18 cellular contexts compared by ENCODE assay signal in genomic region chr18:7023581-7023980, GRCh38.
DNase-seq lines count a peak whose midpoint lies in the region; ATAC-seq and TF ChIP-seq lines count a peak whose summit lies in the region.
"Had no signal": no experiment of that assay in that cellular context is flagged by ENCODE, and none has a peak within 500 bp of the region (broad histone marks: within the 10 kb centered on the region; RNA-seq: fewer than 3 reads in every experiment).

No MANE protein-coding gene starts in this region.

- no peak for TF ChIP-seq POLR2A in heart left ventricle (IDR thresholded peaks at IDR 0.05)

- no peak overlapping the region for H3K4me3 Mint-ChIP-seq in osteocyte (ENCODE audit: unreplicated experiment)
- H3K4me3 Mint-ChIP-seq: CD14-positive monocyte; CD4-positive, alpha-beta T cell; CD8-positive, alpha-beta memory T cell; HFFc6 had no signal

- no peak overlapping the region for H3K27ac Mint-ChIP-seq in osteocyte (ENCODE audit: unreplicated experiment)
- H3K27ac Mint-ChIP-seq: CD14-positive monocyte; CD4-positive, alpha-beta T cell; CD8-positive, alpha-beta memory T cell; HFFc6 had no signal

- WGBS in heart left ventricle, 4 donors: 81 to 87% (median 85%) methylated on average over 7 of the region's 7 CpGs

- no peaks in the 10 kb centered on the region for H3K4me1 Mint-ChIP-seq in osteocyte (ENCODE audit: unreplicated experiment)
- H3K4me1 Mint-ChIP-seq: CD14-positive monocyte; CD8-positive, alpha-beta memory T cell had no signal

- no peaks in the 10 kb centered on the region for H3K4me1 ChIP-seq in right atrium auricular region
- no peaks in the 10 kb centered on the region for H3K4me1 ChIP-seq in heart left ventricle
- H3K4me1 ChIP-seq: BE2C; BLaER1 treated with 17β-estradiol and CSF1 and Interleukin-3, amounts not matched to agents 10 nM and 100 nM; HAP-1 had no signal

- no peaks in the 10 kb centered on the region for H3K9me3 Mint-ChIP-seq in osteocyte (ENCODE audit: unreplicated experiment)
- H3K9me3 Mint-ChIP-seq: CD4-positive, alpha-beta T cell had no signal

- no peak overlapping the region for H3K27ac ChIP-seq in right atrium auricular region
- H3K27ac ChIP-seq in heart left ventricle: no peak overlapping the region
- H3K27ac ChIP-seq: 22Rv1; BLaER1 treated with 17β-estradiol and CSF1 and Interleukin-3, amounts not matched to agents 10 nM and 100 nM had no signal

- no peak overlapping the region for H3K4me3 ChIP-seq in right atrium auricular region
- H3K4me3 ChIP-seq in heart left ventricle: no peak overlapping the region
- H3K4me3 ChIP-seq: BLaER1 treated with 17β-estradiol and CSF1 and Interleukin-3, amounts not matched to agents 10 nM and 100 nM; HAP-1 had no signal

- H3K27me3 ChIP-seq in right atrium auricular region (no peaks in the 10 kb centered on the region), heart left ventricle (no peaks in the 10 kb centered on the region)
- H3K27me3 ChIP-seq: BE2C; BLaER1 treated with 17β-estradiol and CSF1 and Interleukin-3, amounts not matched to agents 10 nM and 100 nM had no signal

- H3K36me3 ChIP-seq in right atrium auricular region (no peaks in the 10 kb centered on the region), heart left ventricle (no peaks in the 10 kb centered on the region)
- H3K36me3 ChIP-seq: BE2C; BLaER1 treated with 17β-estradiol and CSF1 and Interleukin-3, amounts not matched to agents 10 nM and 100 nM; HAP-1 had no signal

- H3K27me3 Mint-ChIP-seq in osteocyte (ENCODE audit: unreplicated experiment): peaks cover 7% of the 10 kb centered on the region
- H3K27me3 Mint-ChIP-seq: CD8-positive, alpha-beta memory T cell had no signal

- no peak for ATAC-seq in heart left ventricle

- H3K9me3 ChIP-seq in right atrium auricular region (no peaks in the 10 kb centered on the region), heart left ventricle (no peaks in the 10 kb centered on the region)
- H3K9me3 ChIP-seq: BE2C; BLaER1 treated with 17β-estradiol and CSF1 and Interleukin-3, amounts not matched to agents 10 nM and 100 nM; HAP-1 had no signal

- TF ChIP-seq CTCF in right atrium auricular region (IDR thresholded peaks at IDR 0.05) (no peak), heart left ventricle (IDR thresholded peaks at IDR 0.05) (no peak), osteocyte (IDR thresholded peaks at IDR 0.05) (no peak)

- peak; percentile 2 for DNase-seq in right atrium auricular region (ENCODE audit: low spot score)
- DNase-seq in heart left ventricle: no peak
- peak; percentile 69 for DNase-seq in osteocyte (ENCODE audit: extremely low spot score, unreplicated experiment)
- DNase-seq in retina: peak; percentile 3
- DNase-seq in AG20443 (ENCODE audit: low spot score): no peak
- no peak for DNase-seq in COR-L47 (lab: John Stamatoyannopoulos, UW)
- DNase-seq: AML-193; BE2C; Calu3; CD4-positive, alpha-beta T cell; CD8-positive, alpha-beta memory T cell; GF-D8; GOT3; HFFc6 had no signal

- intact Hi-C loops in heart left ventricle (cut with DNase I): loop anchor here in 1 of 10 donors (10.0 kb wide), 1 partner anchor 1139 kb away; no protein-coding TSS in a partner anchor

- no peaks in the 10 kb centered on the region for H3K36me3 Mint-ChIP-seq in osteocyte (ENCODE audit: unreplicated experiment)
- H3K36me3 Mint-ChIP-seq: CD14-positive monocyte; CD8-positive, alpha-beta memory T cell had no signal

Comparison
In these comparisons a context has a peak if more than half of its experiments do, and no peak if none do; other contexts are left out.
1. DNase-seq: peak in right atrium auricular region (single experiment), osteocyte (single experiment) and retina (single experiment); none in heart left ventricle (0 of 5), AG20443 (single experiment) and COR-L47 (single experiment).